In the genomic region with DNA sequence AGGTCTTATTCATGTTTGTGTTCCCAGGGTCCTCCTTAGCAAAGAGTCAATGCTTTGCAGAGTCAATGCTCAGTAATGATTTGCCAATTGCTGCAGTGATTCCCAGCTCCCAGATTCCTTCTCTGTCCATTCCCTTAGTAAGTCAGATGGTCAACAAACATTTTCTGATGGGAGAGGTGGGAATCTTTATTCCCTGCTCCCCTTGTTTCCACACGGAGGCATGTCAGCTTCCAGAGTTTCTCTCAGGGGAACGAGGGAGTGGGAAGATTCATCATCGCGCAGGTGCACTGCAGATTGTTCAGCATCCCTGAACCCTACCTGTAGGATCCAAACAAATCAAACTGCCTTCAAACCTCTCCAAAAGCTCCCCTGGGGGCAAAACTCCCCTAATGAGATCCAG, we compare ENCODE assay signal across 32 cellular contexts. TPM values are rescaled to one million over a fixed set of nuclear protein-coding genes. Genes with fewer than 3 reads are reported as not detected.
"Had no signal": no experiment of that assay in that cellular context is flagged by ENCODE, and none has a peak within 500 bp of the region (broad histone marks: within the 10 kb centered on the region; RNA-seq: fewer than 3 reads in every experiment).

No MANE protein-coding gene starts in this region.

- H3K36me3 Mint-ChIP-seq: activated CD4-positive, alpha-beta memory T cell treated with anti-CD3 and anti-CD28 coated beads for 36 hours; activated naive CD8-positive, alpha-beta T cell treated with anti-CD3 and anti-CD28 coated beads for 36 hours had no signal

- H3K36me3 ChIP-seq: adrenal gland, colonic mucosa, esophagus squamous epithelium, left ventricle myocardium inferior, pancreas, tibial nerve, WERI-Rb-1 had no signal

- H3K27ac Mint-ChIP-seq: activated CD4-positive, alpha-beta memory T cell treated with anti-CD3 and anti-CD28 coated beads for 36 hours; activated CD4-positive, alpha-beta T cell treated with anti-CD3 and anti-CD28 coated beads, Interleukin-2, amount 10 ng/mL, durations not matched to agents 24 days and 14 days; activated naive CD4-positive, alpha-beta T cell treated with anti-CD3 and anti-CD28 coated beads for 36 hours; activated naive CD8-positive, alpha-beta T cell treated with anti-CD3 and anti-CD28 coated beads for 36 hours; activated T-helper 1 cell treated with anti-CD3 and anti-CD28 coated beads, Interleukin-12 subunit alpha, Interleukin-12 subunit beta, Interleukin-2, Interleukin-4 antibody, amounts not matched to agents 30 ng/mL and 10 ng/mL and 1 ng/mL, durations not matched to agents 14 hours and 24 hours and 36 hours had no signal

- H3K9me3 ChIP-seq: adrenal gland, body of pancreas, colonic mucosa, esophagus squamous epithelium, heart right ventricle, left ventricle myocardium inferior, pancreas, psoas muscle, tibial nerve had no signal

- H3K4me3 Mint-ChIP-seq: activated CD4-positive, alpha-beta memory T cell treated with anti-CD3 and anti-CD28 coated beads for 36 hours; activated CD4-positive, alpha-beta T cell treated with anti-CD3 and anti-CD28 coated beads, Interleukin-2, amount 10 ng/mL, durations not matched to agents 24 days and 14 days; activated naive CD4-positive, alpha-beta T cell treated with anti-CD3 and anti-CD28 coated beads for 36 hours; activated naive CD8-positive, alpha-beta T cell treated with anti-CD3 and anti-CD28 coated beads for 36 hours; activated T-helper 1 cell treated with anti-CD3 and anti-CD28 coated beads, Interleukin-12 subunit alpha, Interleukin-12 subunit beta, Interleukin-2, Interleukin-4 antibody, amounts not matched to agents 30 ng/mL and 10 ng/mL and 1 ng/mL, durations not matched to agents 14 hours and 24 hours and 36 hours; nephron had no signal

- H3K4me3 ChIP-seq: adrenal gland, body of pancreas, colonic mucosa, esophagus squamous epithelium, heart right ventricle, left ventricle myocardium inferior, lung, pancreas, psoas muscle, smooth muscle cell, tibial nerve had no signal

- H3K27me3 Mint-ChIP-seq: activated CD4-positive, alpha-beta memory T cell treated with anti-CD3 and anti-CD28 coated beads for 36 hours; activated CD4-positive, alpha-beta T cell treated with anti-CD3 and anti-CD28 coated beads, Interleukin-2, amount 10 ng/mL, durations not matched to agents 24 days and 14 days; activated naive CD8-positive, alpha-beta T cell treated with anti-CD3 and anti-CD28 coated beads for 36 hours had no signal

- H3K4me2 ChIP-seq: smooth muscle cell had no signal

- H3K27ac ChIP-seq: adrenal gland, body of pancreas, colonic mucosa, epithelial cell of prostate, esophagus squamous epithelium, heart right ventricle, left ventricle myocardium inferior, pancreas, psoas muscle, tibial nerve, WERI-Rb-1 had no signal

- H3K9me3 Mint-ChIP-seq: activated CD4-positive, alpha-beta memory T cell treated with anti-CD3 and anti-CD28 coated beads for 36 hours; activated CD4-positive, alpha-beta T cell treated with anti-CD3 and anti-CD28 coated beads, Interleukin-2, amount 10 ng/mL, durations not matched to agents 24 days and 14 days; activated naive CD4-positive, alpha-beta T cell treated with anti-CD3 and anti-CD28 coated beads for 36 hours; activated naive CD8-positive, alpha-beta T cell treated with anti-CD3 and anti-CD28 coated beads for 36 hours; activated T-helper 1 cell treated with anti-CD3 and anti-CD28 coated beads, Interleukin-12 subunit alpha, Interleukin-12 subunit beta, Interleukin-2, Interleukin-4 antibody, amounts not matched to agents 30 ng/mL and 10 ng/mL and 1 ng/mL, durations not matched to agents 14 hours and 24 hours and 36 hours; nephron had no signal

- H3K27me3 ChIP-seq: adrenal gland, body of pancreas, colonic mucosa, esophagus squamous epithelium, heart right ventricle, pancreas, tibial nerve had no signal

- ATAC-seq: body of pancreas, heart right ventricle, pancreas, psoas muscle had no signal

- DNase-seq: activated CD4-positive, alpha-beta memory T cell treated with anti-CD3 and anti-CD28 coated beads for 36 hours; activated CD4-positive, alpha-beta T cell treated with anti-CD3 and anti-CD28 coated beads, Interleukin-2, amount 10 ng/mL, durations not matched to agents 24 days and 14 days; activated CD4-positive, CD25-positive, alpha-beta regulatory T cell treated with anti-CD3 and anti-CD28 coated beads, Interleukin-2, amount 50 U/mL, for 72 hours; activated CD8-positive, alpha-beta memory T cell treated with anti-CD3 and anti-CD28 coated beads, Interleukin-2, amount 50 U/mL, for 4 hours; activated effector memory CD4-positive, alpha-beta T cell treated with anti-CD3 and anti-CD28 coated beads, Interleukin-2, amount 50 U/mL, for 16 hours; activated naive CD4-positive, alpha-beta T cell treated with anti-CD3 and anti-CD28 coated beads for 36 hours; activated naive CD8-positive, alpha-beta T cell treated with anti-CD3 and anti-CD28 coated beads for 36 hours; activated T-cell treated with anti-CD3 and anti-CD28 coated beads, Interleukin-2, amount 50 U/mL, for 1 hour; adrenal gland; aorta; body of pancreas; cerebellar nuclear complex; colonic mucosa; effector CD8-positive, alpha-beta T cell; esophagus squamous epithelium; foreskin melanocyte; heart right ventricle; left ventricle myocardium inferior; mesendoderm; psoas muscle; stimulated activated CD4-positive, alpha-beta T cell treated with anti-CD3 and anti-CD28 coated beads, Interleukin-15, amount 100 ng/mL, for 24 hours; stimulated activated naive CD4-positive, alpha-beta T cell treated with Interleukin-2 at 50 U/mL for 16 hours; T-helper 9 cell; WERI-Rb-1 had no signal

- H3K4me1 ChIP-seq: adrenal gland, colonic mucosa, pancreas, psoas muscle had no signal

RNA-seq across cellular contexts. Expression of a gene that starts 23.5 kb away (rescaled TPM):
- total RNA-seq: glomerular endothelial cell had no signal
